32 cellular contexts compared by ENCODE assay signal in the genomic region with DNA sequence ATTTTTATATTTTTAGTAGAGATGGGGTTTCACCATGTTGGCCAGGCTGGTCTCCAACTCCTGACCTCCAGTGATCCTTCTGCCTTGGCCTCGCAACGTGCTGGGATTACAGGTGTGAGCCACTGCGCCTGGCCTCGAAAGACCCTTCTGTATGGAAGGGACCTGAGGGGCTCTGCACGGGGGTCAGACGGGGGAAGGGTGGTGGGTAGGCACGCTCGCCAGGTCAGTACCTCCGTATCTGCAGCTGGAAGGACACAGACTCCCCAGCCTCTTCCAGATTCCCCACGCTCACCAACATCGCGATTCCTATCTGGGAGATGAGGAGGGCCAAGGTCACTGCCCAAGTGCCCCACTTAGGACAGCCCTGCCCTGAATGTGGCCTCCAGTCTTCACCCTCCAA. TPM values are rescaled to one million over a fixed set of nuclear protein-coding genes. Genes with fewer than 3 reads are reported as not detected.
"Had no signal": no experiment of that assay in that cellular context is flagged by ENCODE, and none has a peak within 500 bp of the region (broad histone marks: within the 10 kb centered on the region; RNA-seq: fewer than 3 reads in every experiment).

No MANE protein-coding gene starts in this region.

- H3K27ac Mint-ChIP-seq: activated CD4-positive, alpha-beta memory T cell treated with anti-CD3 and anti-CD28 coated beads, Interleukin-2, amount 10 ng/mL, durations not matched to agents 7 days and 5 days; activated CD4-positive, alpha-beta T cell treated with anti-CD3 and anti-CD28 coated beads for 36 hours; activated CD8-positive, alpha-beta memory T cell treated with anti-CD3 and anti-CD28 coated beads, Interleukin-2, amount 10 ng/mL, durations not matched to agents 7 days and 5 days; activated CD8-positive, alpha-beta T cell treated with anti-CD3 and anti-CD28 coated beads, Interleukin-2, amount 10 ng/mL, durations not matched to agents 7 days and 5 days; activated naive CD4-positive, alpha-beta T cell treated with anti-CD3 and anti-CD28 coated beads, Interleukin-2, amount 10 ng/mL, durations not matched to agents 7 days and 5 days; activated naive CD4-positive, alpha-beta T cell treated with anti-CD3 and anti-CD28 coated beads, Interleukin-2, amount 50 U/mL, for 24 hours; activated naive CD8-positive, alpha-beta T cell; activated naive CD8-positive, alpha-beta T cell treated with anti-CD3 and anti-CD28 coated beads, Interleukin-2, amount 10 ng/mL, durations not matched to agents 7 days and 5 days; activated naive CD8-positive, alpha-beta T cell treated with anti-CD3 and anti-CD28 coated beads, Interleukin-2, amount 50 U/mL, for 24 hours; activated T-cell treated with anti-CD3 and anti-CD28 coated beads, Interleukin-2, amount 50 U/mL, for 24 hours; activated T-helper 2 cell treated with anti-CD3 and anti-CD28 coated beads, Interferon-gamma antibody, Interleukin-2, Interleukin-4, amounts not matched to agents 10 μg/mL and 5 μg/mL and 100 μg/mL, durations not matched to agents 14 hours and 24 hours and 36 hours; brain; T-helper 1 cell treated with Interleukin-12 subunit alpha and Interleukin-12 subunit beta and Interleukin-4 antibody, amounts not matched to agents 30 μg/mL and 1 μg/mL, for 36 hours; T-helper 2 cell treated with Interferon-gamma antibody and Interleukin-4, amounts not matched to agents 5 μg/mL and 100 μg/mL, for 36 hours; WTC11 had no signal

- ATAC-seq: activated CD4-positive, CD25-positive, alpha-beta regulatory T cell treated with anti-CD3 and anti-CD28 coated beads, Interleukin-2, amount 50 U/mL, for 24 hours; activated naive CD8-positive, alpha-beta T cell treated with anti-CD3 and anti-CD28 coated beads, Interleukin-2, amount 50 U/mL, for 24 hours had no signal

- H3K36me3 Mint-ChIP-seq: activated CD8-positive, alpha-beta memory T cell treated with anti-CD3 and anti-CD28 coated beads, Interleukin-2, amount 10 ng/mL, durations not matched to agents 7 days and 5 days; activated naive CD4-positive, alpha-beta T cell treated with anti-CD3 and anti-CD28 coated beads, Interleukin-2, amount 10 ng/mL, durations not matched to agents 7 days and 5 days; activated naive CD4-positive, alpha-beta T cell treated with anti-CD3 and anti-CD28 coated beads, Interleukin-2, amount 50 U/mL, for 24 hours; activated naive CD8-positive, alpha-beta T cell; activated naive CD8-positive, alpha-beta T cell treated with anti-CD3 and anti-CD28 coated beads, Interleukin-2, amount 10 ng/mL, durations not matched to agents 7 days and 5 days; brain; WTC11 had no signal

- H3K36me3 ChIP-seq: ascending aorta, cardiac muscle cell, WERI-Rb-1 had no signal

- H3K4me1 Mint-ChIP-seq: activated CD4-positive, alpha-beta memory T cell treated with anti-CD3 and anti-CD28 coated beads, Interleukin-2, amount 10 ng/mL, durations not matched to agents 7 days and 5 days; activated CD4-positive, alpha-beta T cell treated with anti-CD3 and anti-CD28 coated beads for 36 hours; activated CD8-positive, alpha-beta memory T cell treated with anti-CD3 and anti-CD28 coated beads, Interleukin-2, amount 10 ng/mL, durations not matched to agents 7 days and 5 days; activated naive CD4-positive, alpha-beta T cell treated with anti-CD3 and anti-CD28 coated beads, Interleukin-2, amount 10 ng/mL, durations not matched to agents 7 days and 5 days; activated naive CD4-positive, alpha-beta T cell treated with anti-CD3 and anti-CD28 coated beads, Interleukin-2, amount 50 U/mL, for 24 hours; activated naive CD8-positive, alpha-beta T cell treated with anti-CD3 and anti-CD28 coated beads, Interleukin-2, amount 10 ng/mL, durations not matched to agents 7 days and 5 days; activated naive CD8-positive, alpha-beta T cell treated with anti-CD3 and anti-CD28 coated beads, Interleukin-2, amount 50 U/mL, for 24 hours; brain; central memory CD8-positive, alpha-beta T cell had no signal

- H3K9me3 Mint-ChIP-seq: activated CD4-positive, alpha-beta memory T cell treated with anti-CD3 and anti-CD28 coated beads, Interleukin-2, amount 10 ng/mL, durations not matched to agents 7 days and 5 days; activated naive CD4-positive, alpha-beta T cell treated with anti-CD3 and anti-CD28 coated beads, Interleukin-2, amount 10 ng/mL, durations not matched to agents 7 days and 5 days; activated naive CD4-positive, alpha-beta T cell treated with anti-CD3 and anti-CD28 coated beads, Interleukin-2, amount 50 U/mL, for 24 hours; activated naive CD8-positive, alpha-beta T cell treated with anti-CD3 and anti-CD28 coated beads, Interleukin-2, amount 10 ng/mL, durations not matched to agents 7 days and 5 days; activated naive CD8-positive, alpha-beta T cell treated with anti-CD3 and anti-CD28 coated beads, Interleukin-2, amount 50 U/mL, for 24 hours; activated T-cell treated with anti-CD3 and anti-CD28 coated beads, Interleukin-2, amount 50 U/mL, for 24 hours; activated T-helper 2 cell treated with anti-CD3 and anti-CD28 coated beads, Interferon-gamma antibody, Interleukin-2, Interleukin-4, amounts not matched to agents 10 μg/mL and 5 μg/mL and 100 μg/mL, durations not matched to agents 14 hours and 24 hours and 36 hours; brain; central memory CD8-positive, alpha-beta T cell; T-helper 1 cell treated with Interleukin-12 subunit alpha and Interleukin-12 subunit beta and Interleukin-4 antibody, amounts not matched to agents 30 μg/mL and 1 μg/mL, for 36 hours; T-helper 2 cell treated with Interferon-gamma antibody and Interleukin-4, amounts not matched to agents 5 μg/mL and 100 μg/mL, for 36 hours; WTC11 had no signal

- DNase-seq: activated CD4-positive, alpha-beta memory T cell treated with anti-CD3 and anti-CD28 coated beads, Interleukin-2, amount 10 ng/mL, durations not matched to agents 7 days and 5 days; activated CD4-positive, alpha-beta T cell treated with anti-CD3 and anti-CD28 coated beads for 1 hour; activated CD4-positive, CD25-positive, alpha-beta regulatory T cell; activated CD8-positive, alpha-beta memory T cell treated with anti-CD3 and anti-CD28 coated beads for 24 hours; activated CD8-positive, alpha-beta memory T cell treated with anti-CD3 and anti-CD28 coated beads, Interleukin-2, amount 10 ng/mL, durations not matched to agents 7 days and 5 days; activated CD8-positive, alpha-beta memory T cell treated with anti-CD3 and anti-CD28 coated beads, Interleukin-2, amount 50 U/mL, for 48 hours; activated effector memory CD4-positive, alpha-beta T cell treated with Interleukin-2 at 50 U/mL for 16 hours; activated gamma-delta T cell; activated naive CD4-positive, alpha-beta T cell treated with Interleukin-2 at 50 U/mL for 16 hours; activated naive CD8-positive, alpha-beta T cell treated with anti-CD3 and anti-CD28 coated beads, Interleukin-2, amount 10 ng/mL, durations not matched to agents 7 days and 5 days; activated T-cell treated with anti-CD3 and anti-CD28 coated beads, Interleukin-2, amount 50 U/mL, for 24 hours; cerebellar nuclear complex; T-helper 1 cell; T-helper 2 cell; T-helper 9 cell had no signal

- H3K27me3 ChIP-seq: ascending aorta, cardiac muscle cell had no signal

- H3K27ac ChIP-seq: ascending aorta, cardiac muscle cell, WERI-Rb-1 had no signal

- H3K4me3 ChIP-seq: ascending aorta, cardiac muscle cell had no signal

- H3K4me3 Mint-ChIP-seq: activated CD4-positive, alpha-beta memory T cell treated with anti-CD3 and anti-CD28 coated beads, Interleukin-2, amount 10 ng/mL, durations not matched to agents 7 days and 5 days; activated CD4-positive, alpha-beta T cell treated with anti-CD3 and anti-CD28 coated beads for 36 hours; activated CD8-positive, alpha-beta memory T cell treated with anti-CD3 and anti-CD28 coated beads, Interleukin-2, amount 10 ng/mL, durations not matched to agents 7 days and 5 days; activated CD8-positive, alpha-beta T cell treated with anti-CD3 and anti-CD28 coated beads, Interleukin-2, amount 10 ng/mL, durations not matched to agents 7 days and 5 days; activated naive CD4-positive, alpha-beta T cell treated with anti-CD3 and anti-CD28 coated beads, Interleukin-2, amount 10 ng/mL, durations not matched to agents 7 days and 5 days; activated naive CD4-positive, alpha-beta T cell treated with anti-CD3 and anti-CD28 coated beads, Interleukin-2, amount 50 U/mL, for 24 hours; activated naive CD8-positive, alpha-beta T cell; activated naive CD8-positive, alpha-beta T cell treated with anti-CD3 and anti-CD28 coated beads, Interleukin-2, amount 10 ng/mL, durations not matched to agents 7 days and 5 days; activated naive CD8-positive, alpha-beta T cell treated with anti-CD3 and anti-CD28 coated beads, Interleukin-2, amount 50 U/mL, for 24 hours; activated T-cell treated with anti-CD3 and anti-CD28 coated beads, Interleukin-2, amount 50 U/mL, for 24 hours; brain; central memory CD8-positive, alpha-beta T cell; T-helper 1 cell treated with Interleukin-12 subunit alpha and Interleukin-12 subunit beta and Interleukin-4 antibody, amounts not matched to agents 30 μg/mL and 1 μg/mL, for 36 hours; T-helper 2 cell treated with Interferon-gamma antibody and Interleukin-4, amounts not matched to agents 5 μg/mL and 100 μg/mL, for 36 hours; WTC11 had no signal

- H3K4me1 ChIP-seq: ascending aorta had no signal

- H3K9me3 ChIP-seq: ascending aorta had no signal

RNA-seq across cellular contexts. Expression of gene ITGA2B, which starts 12.7 kb away (rescaled TPM):
- total RNA-seq: ascending aorta, bronchial epithelial cell had no signal
